1 cellular context compared by ENCODE assay signal in the genomic region with DNA sequence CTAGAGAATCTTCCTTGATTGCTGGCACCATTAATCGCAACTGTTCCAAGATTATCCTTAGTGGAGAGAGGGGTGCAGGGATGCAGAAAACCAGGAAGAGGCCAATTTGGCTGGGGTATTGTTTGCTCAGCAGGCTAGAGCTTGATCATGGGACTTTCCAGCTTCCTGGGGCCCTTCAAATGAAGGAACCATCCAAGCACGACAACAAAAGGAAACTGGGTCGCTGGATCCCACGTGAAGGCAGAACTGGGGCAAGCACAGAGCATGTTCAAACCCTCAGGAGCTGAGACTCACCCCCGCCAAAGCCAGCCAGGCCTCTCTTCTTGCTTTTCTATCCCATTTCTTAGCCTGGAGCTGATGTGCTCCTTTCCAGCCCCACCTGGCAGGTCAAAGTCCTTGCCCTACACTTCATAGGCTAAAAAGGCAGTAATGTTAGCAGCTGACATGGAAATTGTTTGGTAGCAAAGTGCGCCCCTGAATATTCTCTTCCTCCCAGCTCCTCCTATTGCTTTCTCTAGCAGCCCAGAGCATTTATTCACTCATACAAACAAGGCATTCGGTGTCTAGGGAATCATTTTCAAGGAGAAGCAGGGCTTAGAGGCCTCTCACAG.
TF ChIP-seq lines count a peak whose summit lies in the region.

No MANE protein-coding gene starts in this region.

TF ChIP-seq in GM12878, 131 proteins besides CTCF, POLR2A, EP300 and RAD21 (continued from another document):
- TF ChIP-seq, protein P1, sequence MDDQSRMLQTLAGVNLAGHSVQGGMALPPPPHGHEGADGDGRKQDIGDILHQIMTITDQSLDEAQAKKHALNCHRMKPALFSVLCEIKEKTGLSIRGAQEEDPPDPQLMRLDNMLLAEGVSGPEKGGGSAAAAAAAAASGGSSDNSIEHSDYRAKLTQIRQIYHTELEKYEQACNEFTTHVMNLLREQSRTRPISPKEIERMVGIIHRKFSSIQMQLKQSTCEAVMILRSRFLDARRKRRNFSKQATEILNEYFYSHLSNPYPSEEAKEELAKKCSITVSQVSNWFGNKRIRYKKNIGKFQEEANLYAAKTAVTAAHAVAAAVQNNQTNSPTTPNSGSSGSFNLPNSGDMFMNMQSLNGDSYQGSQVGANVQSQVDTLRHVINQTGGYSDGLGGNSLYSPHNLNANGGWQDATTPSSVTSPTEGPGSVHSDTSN (IDR thresholded peaks at IDR 0.05; ENCODE audit: insufficient replicate concordance, low read depth, low read length), result no peak
- TF ChIP-seq CHD1 (IDR thresholded peaks at IDR 0.05; ENCODE audit: low read depth, low read length) (no peak), ZSCAN29 (IDR thresholded peaks at IDR 0.05) (no peak), RAD51 (IDR thresholded peaks at IDR 0.05) (no peak), TBL1XR1 (IDR thresholded peaks at IDR 0.05; ENCODE audit: low read depth, low read length) (no peak), YBX1 (IDR thresholded peaks at IDR 0.05) (no peak), TCF7 (IDR thresholded peaks at IDR 0.05; ENCODE audit: borderline replicate concordance) (no peak), BHLHE40 (IDR thresholded peaks at IDR 0.05; ENCODE audit: borderline replicate concordance in 1 of 2, low read depth in 2 of 2, low read length in 1 of 2) (no peak), WRNIP1 (IDR thresholded peaks at IDR 0.05; ENCODE audit: borderline replicate concordance, low read depth, low read length) (no peak), IKZF1 (conservative IDR thresholded peaks at IDR 0.05) (peak; percentile 28; the same call in 1 of the 2 replicates)
- TF ChIP-seq, protein P2, sequence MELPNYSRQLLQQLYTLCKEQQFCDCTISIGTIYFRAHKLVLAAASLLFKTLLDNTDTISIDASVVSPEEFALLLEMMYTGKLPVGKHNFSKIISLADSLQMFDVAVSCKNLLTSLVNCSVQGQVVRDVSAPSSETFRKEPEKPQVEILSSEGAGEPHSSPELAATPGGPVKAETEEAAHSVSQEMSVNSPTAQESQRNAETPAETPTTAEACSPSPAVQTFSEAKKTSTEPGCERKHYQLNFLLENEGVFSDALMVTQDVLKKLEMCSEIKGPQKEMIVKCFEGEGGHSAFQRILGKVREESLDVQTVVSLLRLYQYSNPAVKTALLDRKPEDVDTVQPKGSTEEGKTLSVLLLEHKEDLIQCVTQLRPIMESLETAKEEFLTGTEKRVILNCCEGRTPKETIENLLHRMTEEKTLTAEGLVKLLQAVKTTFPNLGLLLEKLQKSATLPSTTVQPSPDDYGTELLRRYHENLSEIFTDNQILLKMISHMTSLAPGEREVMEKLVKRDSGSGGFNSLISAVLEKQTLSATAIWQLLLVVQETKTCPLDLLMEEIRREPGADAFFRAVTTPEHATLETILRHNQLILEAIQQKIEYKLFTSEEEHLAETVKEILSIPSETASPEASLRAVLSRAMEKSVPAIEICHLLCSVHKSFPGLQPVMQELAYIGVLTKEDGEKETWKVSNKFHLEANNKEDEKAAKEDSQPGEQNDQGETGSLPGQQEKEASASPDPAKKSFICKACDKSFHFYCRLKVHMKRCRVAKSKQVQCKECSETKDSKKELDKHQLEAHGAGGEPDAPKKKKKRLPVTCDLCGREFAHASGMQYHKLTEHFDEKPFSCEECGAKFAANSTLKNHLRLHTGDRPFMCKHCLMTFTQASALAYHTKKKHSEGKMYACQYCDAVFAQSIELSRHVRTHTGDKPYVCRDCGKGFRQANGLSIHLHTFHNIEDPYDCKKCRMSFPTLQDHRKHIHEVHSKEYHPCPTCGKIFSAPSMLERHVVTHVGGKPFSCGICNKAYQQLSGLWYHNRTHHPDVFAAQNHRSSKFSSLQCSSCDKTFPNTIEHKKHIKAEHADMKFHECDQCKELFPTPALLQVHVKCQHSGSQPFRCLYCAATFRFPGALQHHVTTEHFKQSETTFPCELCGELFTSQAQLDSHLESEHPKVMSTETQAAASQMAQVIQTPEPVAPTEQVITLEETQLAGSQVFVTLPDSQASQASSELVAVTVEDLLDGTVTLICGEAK (IDR thresholded peaks at IDR 0.05; ENCODE audit: borderline replicate concordance), result no peak
- TF ChIP-seq, protein P3, sequence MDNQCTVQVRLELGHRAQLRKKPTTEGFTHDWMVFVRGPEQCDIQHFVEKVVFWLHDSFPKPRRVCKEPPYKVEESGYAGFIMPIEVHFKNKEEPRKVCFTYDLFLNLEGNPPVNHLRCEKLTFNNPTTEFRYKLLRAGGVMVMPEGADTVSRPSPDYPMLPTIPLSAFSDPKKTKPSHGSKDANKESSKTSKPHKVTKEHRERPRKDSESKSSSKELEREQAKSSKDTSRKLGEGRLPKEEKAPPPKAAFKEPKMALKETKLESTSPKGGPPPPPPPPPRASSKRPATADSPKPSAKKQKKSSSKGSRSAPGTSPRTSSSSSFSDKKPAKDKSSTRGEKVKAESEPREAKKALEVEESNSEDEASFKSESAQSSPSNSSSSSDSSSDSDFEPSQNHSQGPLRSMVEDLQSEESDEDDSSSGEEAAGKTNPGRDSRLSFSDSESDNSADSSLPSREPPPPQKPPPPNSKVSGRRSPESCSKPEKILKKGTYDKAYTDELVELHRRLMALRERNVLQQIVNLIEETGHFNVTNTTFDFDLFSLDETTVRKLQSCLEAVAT (IDR thresholded peaks at IDR 0.05), result no peak
- TF ChIP-seq, protein P4, sequence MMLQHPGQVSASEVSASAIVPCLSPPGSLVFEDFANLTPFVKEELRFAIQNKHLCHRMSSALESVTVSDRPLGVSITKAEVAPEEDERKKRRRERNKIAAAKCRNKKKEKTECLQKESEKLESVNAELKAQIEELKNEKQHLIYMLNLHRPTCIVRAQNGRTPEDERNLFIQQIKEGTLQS (IDR thresholded peaks at IDR 0.05; ENCODE audit: borderline replicate concordance, extremely low read depth, low read depth, low read length), result no peak
- TF ChIP-seq, protein P5, sequence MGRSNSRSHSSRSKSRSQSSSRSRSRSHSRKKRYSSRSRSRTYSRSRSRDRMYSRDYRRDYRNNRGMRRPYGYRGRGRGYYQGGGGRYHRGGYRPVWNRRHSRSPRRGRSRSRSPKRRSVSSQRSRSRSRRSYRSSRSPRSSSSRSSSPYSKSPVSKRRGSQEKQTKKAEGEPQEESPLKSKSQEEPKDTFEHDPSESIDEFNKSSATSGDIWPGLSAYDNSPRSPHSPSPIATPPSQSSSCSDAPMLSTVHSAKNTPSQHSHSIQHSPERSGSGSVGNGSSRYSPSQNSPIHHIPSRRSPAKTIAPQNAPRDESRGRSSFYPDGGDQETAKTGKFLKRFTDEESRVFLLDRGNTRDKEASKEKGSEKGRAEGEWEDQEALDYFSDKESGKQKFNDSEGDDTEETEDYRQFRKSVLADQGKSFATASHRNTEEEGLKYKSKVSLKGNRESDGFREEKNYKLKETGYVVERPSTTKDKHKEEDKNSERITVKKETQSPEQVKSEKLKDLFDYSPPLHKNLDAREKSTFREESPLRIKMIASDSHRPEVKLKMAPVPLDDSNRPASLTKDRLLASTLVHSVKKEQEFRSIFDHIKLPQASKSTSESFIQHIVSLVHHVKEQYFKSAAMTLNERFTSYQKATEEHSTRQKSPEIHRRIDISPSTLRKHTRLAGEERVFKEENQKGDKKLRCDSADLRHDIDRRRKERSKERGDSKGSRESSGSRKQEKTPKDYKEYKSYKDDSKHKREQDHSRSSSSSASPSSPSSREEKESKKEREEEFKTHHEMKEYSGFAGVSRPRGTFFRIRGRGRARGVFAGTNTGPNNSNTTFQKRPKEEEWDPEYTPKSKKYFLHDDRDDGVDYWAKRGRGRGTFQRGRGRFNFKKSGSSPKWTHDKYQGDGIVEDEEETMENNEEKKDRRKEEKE (IDR thresholded peaks at IDR 0.05), result no peak
